In genomic region chr20:5938456-5939029, GRCh38 we compare ENCODE assay signal across 30 cellular contexts. TPM values are rescaled to one million over a fixed set of nuclear protein-coding genes. Genes with fewer than 3 reads are reported as not detected.
"Had no signal": no experiment of that assay in that cellular context is flagged by ENCODE, and none has a peak within 500 bp of the region (broad histone marks: within the 10 kb centered on the region; RNA-seq: fewer than 3 reads in every experiment).

No MANE protein-coding gene starts in this region.

- H3K9me3 Mint-ChIP-seq: naive thymus-derived CD4-positive, alpha-beta T cell; natural killer cell; nephron; neural progenitor cell; stimulated activated memory B cell treated with anti-CD40 and anti-IgM and Interleukin-4, amounts not matched to agents 10 μg/mL and 1 μg/mL and 100 μg/mL, for 72 hours; stimulated activated naive CD8-positive, alpha-beta T cell treated with anti-CD3 and anti-CD28 coated beads, Interleukin-15, amount 100 ng/mL, for 72 hours; type B pancreatic cell had no signal

- H3K4me1 ChIP-seq: neural progenitor cell, parathyroid adenoma, psoas muscle, suprapubic skin, testis, tibial artery, transverse colon, vagina had no signal

- H3K27ac Mint-ChIP-seq: natural killer cell; nephron; neural progenitor cell; progenitor cell of endocrine pancreas; stimulated activated memory B cell treated with anti-CD40 and anti-IgM and Interleukin-4, amounts not matched to agents 10 μg/mL and 1 μg/mL and 100 μg/mL, for 72 hours; type B pancreatic cell had no signal

- DNase-seq: naive thymus-derived CD4-positive, alpha-beta T cell; natural killer cell; occipital lobe; ovary; psoas muscle; right cardiac atrium; spleen; stimulated activated CD4-positive, alpha-beta T cell treated with anti-CD3 and anti-CD28 coated beads, Interleukin-12 subunit alpha, Interleukin-12 subunit beta, amount 100 ng/mL, for 4 hours; stimulated activated CD4-positive, alpha-beta T cell treated with anti-CD3 and anti-CD28 coated beads, Interleukin-1b, Interleukin-23, amount 100 ng/mL, for 48 hours; stimulated activated CD4-positive, alpha-beta T cell treated with anti-CD3 and anti-CD28 coated beads, Interleukin-4, amount 100 ng/mL, for 1 hour; stimulated activated CD4-positive, alpha-beta T cell treated with anti-CD3 and anti-CD28 coated beads, Interleukin-4, amount 100 ng/mL, for 4 hours; stimulated activated CD8-positive, alpha-beta memory T cell treated with anti-CD3 and anti-CD28 coated beads, Interleukin-4, amount 100 ng/mL, for 48 hours; stimulated activated naive CD4-positive, alpha-beta T cell; stimulated activated naive CD8-positive, alpha-beta T cell treated with anti-CD3 and anti-CD28 coated beads, Interleukin-15, amount 100 ng/mL, for 72 hours; substantia nigra; testis; tibial artery; transverse colon had no signal

- H3K4me3 ChIP-seq: neural progenitor cell, ovary, psoas muscle, skin epidermis, smooth muscle cell, spleen, suprapubic skin, testis, tibial artery, transverse colon, vagina had no signal

- H3K27me3 Mint-ChIP-seq: naive thymus-derived CD4-positive, alpha-beta T cell; progenitor cell of endocrine pancreas; stimulated activated memory B cell treated with anti-CD40 and anti-IgM and Interleukin-4, amounts not matched to agents 10 μg/mL and 1 μg/mL and 100 μg/mL, for 72 hours; stimulated activated naive CD8-positive, alpha-beta T cell treated with anti-CD3 and anti-CD28 coated beads, Interleukin-15, amount 100 ng/mL, for 72 hours had no signal

- H3K4me1 Mint-ChIP-seq: natural killer cell, nephron, neural progenitor cell had no signal

- H3K27me3 ChIP-seq: neural progenitor cell, ovary, spleen, suprapubic skin, testis, tibial artery, transverse colon, vagina had no signal

- ATAC-seq: naive thymus-derived CD4-positive, alpha-beta T cell; natural killer cell; psoas muscle; right cardiac atrium; sciatic nerve; stimulated activated memory B cell treated with anti-CD40 and anti-IgM and Interleukin-4, amounts not matched to agents 10 μg/mL and 1 μg/mL and 100 μg/mL, for 72 hours; stimulated activated naive CD8-positive, alpha-beta T cell treated with anti-CD3 and anti-CD28 coated beads, Interleukin-15, amount 100 ng/mL, for 72 hours had no signal

- H3K4me3 Mint-ChIP-seq: naive thymus-derived CD4-positive, alpha-beta T cell; natural killer cell; nephron; neural progenitor cell; stimulated activated memory B cell treated with anti-CD40 and anti-IgM and Interleukin-4, amounts not matched to agents 10 μg/mL and 1 μg/mL and 100 μg/mL, for 72 hours; stimulated activated naive CD8-positive, alpha-beta T cell treated with anti-CD3 and anti-CD28 coated beads, Interleukin-15, amount 100 ng/mL, for 72 hours; type B pancreatic cell had no signal

- H3K27ac ChIP-seq: neural progenitor cell, ovary, parathyroid adenoma, psoas muscle, skin epidermis, spleen, suprapubic skin, testis, tibial artery, transverse colon, vagina had no signal

- H3K36me3 ChIP-seq: neural progenitor cell, ovary had no signal

- H3K9me3 ChIP-seq: ovary, psoas muscle, spleen, suprapubic skin, testis, tibial artery, transverse colon, vagina had no signal

RNA-seq across cellular contexts. Expression of gene CHGB, which starts 27.2 kb away (rescaled TPM):
- total RNA-seq: natural killer cell, osteoblast, sciatic nerve, smooth muscle cell, suprapubic skin had no signal
